ENCODE assay signal across 1 cellular context in genomic region chr12:12813120-12814101, GRCh38.
A peak's percentile ranks its signal among the peaks of the same experiment; 100 is the strongest.
TF ChIP-seq lines count a peak whose summit lies in the region.

Gene DDX47 (plus strand): TSS chr12:12813346. CDS start chr12:12813368, 22 bp downstream.

TF ChIP-seq in K562, 482 proteins besides CTCF, POLR2A, EP300 and RAD21 (continued from another document and continues in another):
- no peak for TF ChIP-seq RNF219 (CRISPR knock-in tag; IDR thresholded peaks at IDR 0.05)
- TF ChIP-seq DNMT1 (IDR thresholded peaks at IDR 0.05), result no peak
- no peak for TF ChIP-seq E2F1 (CRISPR knock-in tag; IDR thresholded peaks at IDR 0.05)
- no peak for TF ChIP-seq CREB3 (tag; conservative IDR thresholded peaks at IDR 0.05; ENCODE audit: low read depth)
- no peak for TF ChIP-seq PHTF2 (CRISPR knock-in tag; IDR thresholded peaks at IDR 0.05)
- no peak for TF ChIP-seq EGR1 (conservative IDR thresholded peaks at IDR 0.05)
- TF ChIP-seq EWSR1 (IDR thresholded peaks at IDR 0.05; ENCODE audit: borderline replicate concordance, low read depth, partially characterized antibody), result no peak
- TF ChIP-seq ZFP36 (IDR thresholded peaks at IDR 0.05; ENCODE audit: low read depth, low read length, partially characterized antibody), result no peak
- peak; percentile 64; the same call in 1 of the 2 replicates for TF ChIP-seq MAX (CRISPR knock-in tag; IDR thresholded peaks at IDR 0.05)
- peak; percentile 63 for TF ChIP-seq C11orf30 (IDR thresholded peaks at IDR 0.05; ENCODE audit: low read depth)
- no peak for TF ChIP-seq ZBTB26 (CRISPR knock-in tag; IDR thresholded peaks at IDR 0.05)
- no peak for TF ChIP-seq ZNF311 (CRISPR knock-in tag; IDR thresholded peaks at IDR 0.05)
- no peak for TF ChIP-seq KDM1A (IDR thresholded peaks at IDR 0.05)
- no peak for TF ChIP-seq ZNF668 (CRISPR knock-in tag; IDR thresholded peaks at IDR 0.05)
- TF ChIP-seq ZBTB11 (CRISPR knock-in tag; IDR thresholded peaks at IDR 0.05), result peak in 1 of 3 experiments; percentile 23; a peak in 1 of 6 replicates
- peak; percentile 93 for TF ChIP-seq ELF1 (tag; IDR thresholded peaks at IDR 0.05)
- no peak for TF ChIP-seq SMAD3 (CRISPR knock-in tag; conservative IDR thresholded peaks at IDR 0.05)
- TF ChIP-seq ZHX1 (conservative IDR thresholded peaks at IDR 0.05; ENCODE audit: low read length), result no peak
- peak; percentile 26; the same call in 1 of the 2 replicates for TF ChIP-seq ZNF592 (IDR thresholded peaks at IDR 0.05)
- no peak for TF ChIP-seq BMI1 (IDR thresholded peaks at IDR 0.05; ENCODE audit: low read length)
- TF ChIP-seq PHF20 (IDR thresholded peaks at IDR 0.05; ENCODE audit: partially characterized antibody), result peak; percentile 77
- TF ChIP-seq MTA1 (IDR thresholded peaks at IDR 0.05; ENCODE audit: borderline replicate concordance), result no peak
- TF ChIP-seq ZNF445 (CRISPR knock-in tag; IDR thresholded peaks at IDR 0.05; ENCODE audit: low read depth), result no peak
- TF ChIP-seq POLR2AphosphoS5 (IDR thresholded peaks at IDR 0.05; ENCODE audit: control insufficient read depth, insufficient read depth, low read depth, low read length), result peak; percentile 48; the same call in 1 of the 2 replicates
- TF ChIP-seq VEZF1 (CRISPR knock-in tag; IDR thresholded peaks at IDR 0.05), result peak; percentile 63; the same call in 1 of the 2 replicates
- TF ChIP-seq RBFOX2 (IDR thresholded peaks at IDR 0.05; ENCODE audit: low read depth, low read length), result peak; percentile 67
- TF ChIP-seq ZSCAN32 (CRISPR knock-in tag; IDR thresholded peaks at IDR 0.05), result no peak
- TF ChIP-seq PML (IDR thresholded peaks at IDR 0.05; ENCODE audit: low read length), result peak; percentile 21; the same call in 1 of the 2 replicates
- TF ChIP-seq FIP1L1 (IDR thresholded peaks at IDR 0.05; ENCODE audit: low read depth, low read length, poor library complexity, severe bottlenecking), result no peak
- TF ChIP-seq CTBP1 (IDR thresholded peaks at IDR 0.05; ENCODE audit: borderline replicate concordance), result peak; percentile 44; the same call in 1 of the 2 replicates
- TF ChIP-seq ZNF830 (CRISPR knock-in tag; IDR thresholded peaks at IDR 0.05), result no peak
- TF ChIP-seq RBM17 (IDR thresholded peaks at IDR 0.05; ENCODE audit: borderline replicate concordance, low read depth, low read length), result no peak
- TF ChIP-seq TCF3 (CRISPR knock-in tag; IDR thresholded peaks at IDR 0.05), result peak; percentile 32; the same call in 1 of the 2 replicates
- TF ChIP-seq MAFK (IDR thresholded peaks at IDR 0.05; ENCODE audit: low read length), result 0 out of 2 replicates have a peak, but pooled peaks have one; percentile 14
- peak; percentile 63; the same call in 1 of the 2 replicates for TF ChIP-seq CREB1 (IDR thresholded peaks at IDR 0.05)
- peak; percentile 81 for TF ChIP-seq CREB1 (CRISPR knock-in tag; IDR thresholded peaks at IDR 0.05)
- TF ChIP-seq ZNF354B (CRISPR knock-in tag; IDR thresholded peaks at IDR 0.05), result no peak
- TF ChIP-seq RUNX1 (IDR thresholded peaks at IDR 0.05; ENCODE audit: low read depth), result no peak
- no peak for TF ChIP-seq LARP7 (IDR thresholded peaks at IDR 0.05)
- TF ChIP-seq RBM15 (IDR thresholded peaks at IDR 0.05; ENCODE audit: insufficient read depth, low read length), result no peak
